Comparison of ENCODE assay signal across 8 cellular contexts in genomic region chr20:46689082-46689753, GRCh38. TPM values are rescaled to one million over a fixed set of nuclear protein-coding genes. Genes with fewer than 3 reads are reported as not detected.
DNase-seq lines count a peak whose midpoint lies in the region; ATAC-seq and TF ChIP-seq lines count a peak whose summit lies in the region.

TSS of gene TP53RK (minus strand) at chr20:46689444. CDS start at chr20:46689414, 30 bp downstream.

- peaks cover 3% of the 10 kb centered on the region for H3K36me3 Mint-ChIP-seq in activated naive CD8-positive, alpha-beta T cell
- H3K36me3 Mint-ChIP-seq in glutamatergic neuron (ENCODE audit: unreplicated experiment) (no peaks in the 10 kb centered on the region), osteocyte (ENCODE audit: unreplicated experiment) (peaks cover 12% of the 10 kb centered on the region)

- peak within 1 kb of the TSS; percentile 81 for H3K27ac ChIP-seq in thymus (ENCODE audit: low read depth)

- H3K27me3 Mint-ChIP-seq in activated naive CD8-positive, alpha-beta T cell = no peaks in the 10 kb centered on the region
- H3K27me3 Mint-ChIP-seq in glutamatergic neuron (ENCODE audit: unreplicated experiment) = peaks cover 3% of the 10 kb centered on the region
- H3K27me3 Mint-ChIP-seq in osteocyte (ENCODE audit: unreplicated experiment) = no peaks in the 10 kb centered on the region

- TF ChIP-seq CTCF in glutamatergic neuron (IDR thresholded peaks at IDR 0.05; ENCODE audit: partially characterized antibody, unreplicated experiment) (peak; percentile 41), osteocyte (IDR thresholded peaks at IDR 0.05) (peak; percentile 38)

- peak; percentile 84 for ATAC-seq in HG02623 (IDR thresholded peaks at IDR 0.05; ENCODE audit: unreplicated experiment)

- H3K4me3 ChIP-seq in thymus (ENCODE audit: low read length) = peak within 1 kb of the TSS; percentile 68

- no peaks in the 10 kb centered on the region for H3K36me3 ChIP-seq in thymus (ENCODE audit: control insufficient read depth, insufficient read depth)

- no peaks in the 10 kb centered on the region for H3K9me3 Mint-ChIP-seq in activated naive CD8-positive, alpha-beta T cell (ENCODE audit: low read depth)
- H3K9me3 Mint-ChIP-seq in glutamatergic neuron (ENCODE audit: unreplicated experiment) (peaks cover 5% of the 10 kb centered on the region), osteocyte (ENCODE audit: unreplicated experiment) (peaks cover 3% of the 10 kb centered on the region)

- H3K27me3 ChIP-seq in thymus (ENCODE audit: control insufficient read depth, insufficient read depth) = no peaks in the 10 kb centered on the region

- peak within 1 kb of the TSS; percentile 95 for H3K4me3 Mint-ChIP-seq in activated naive CD8-positive, alpha-beta T cell
- H3K4me3 Mint-ChIP-seq in glutamatergic neuron (ENCODE audit: unreplicated experiment) (peak within 1 kb of the TSS; percentile 98), osteocyte (ENCODE audit: unreplicated experiment) (peak within 1 kb of the TSS; percentile 87)

- DNase-seq in NCI-H1105 (lab: John Stamatoyannopoulos, UW) (peak; percentile 91), SKM-1 treated with dmso at 0.1 percent for 144 hours (lab: John Stamatoyannopoulos, UW; ENCODE audit: unreplicated experiment) (peak; percentile 99), glutamatergic neuron (peak; percentile 96), osteocyte (ENCODE audit: extremely low spot score, unreplicated experiment) (peak; percentile 100)

- H3K4me1 ChIP-seq in thymus (ENCODE audit: control insufficient read depth, insufficient read depth, low read length) = peaks cover 18% of the 10 kb centered on the region

- peak; percentile 45 for TF ChIP-seq POLR2A in GM10847 (IDR thresholded peaks at IDR 0.05; ENCODE audit: extremely low read depth, insufficient read length)

- under 1% methylated on average over 71 of the region's 71 CpGs for WGBS in thymus

- peaks cover 53% of the 10 kb centered on the region for H3K4me1 Mint-ChIP-seq in activated naive CD8-positive, alpha-beta T cell (ENCODE audit: low read depth)
- peaks cover 4% of the 10 kb centered on the region for H3K4me1 Mint-ChIP-seq in glutamatergic neuron (ENCODE audit: low read depth, unreplicated experiment)
- peaks cover 24% of the 10 kb centered on the region for H3K4me1 Mint-ChIP-seq in osteocyte (ENCODE audit: unreplicated experiment)

- H3K9me3 ChIP-seq in thymus (ENCODE audit: control insufficient read depth) = no peaks in the 10 kb centered on the region

- peak within 1 kb of the TSS; percentile 96 for H3K27ac Mint-ChIP-seq in activated naive CD8-positive, alpha-beta T cell
- H3K27ac Mint-ChIP-seq in glutamatergic neuron (ENCODE audit: unreplicated experiment) (peak within 1 kb of the TSS; percentile 99), osteocyte (ENCODE audit: unreplicated experiment) (peak within 1 kb of the TSS; percentile 94)

RNA-seq across cellular contexts. Expression of gene TP53RK, which starts in this region (rescaled TPM):
- total RNA-seq in glutamatergic neuron (ENCODE audit: unreplicated experiment) = 19.0 TPM
- 13.6 and 15.4 TPM in 2 replicates for total RNA-seq in osteocyte
- 13.1 TPM for polyA plus RNA-seq in thymus

Comparison
In these comparisons a context has a peak if more than half of its experiments do, and no peak if none do; other contexts are left out.
1. Peak in every context shown above with its lines: DNase-seq, ATAC-seq, H3K4me3 ChIP-seq and H3K27ac ChIP-seq.